Comparison of ENCODE assay signal across 27 cellular contexts in the genomic region with DNA sequence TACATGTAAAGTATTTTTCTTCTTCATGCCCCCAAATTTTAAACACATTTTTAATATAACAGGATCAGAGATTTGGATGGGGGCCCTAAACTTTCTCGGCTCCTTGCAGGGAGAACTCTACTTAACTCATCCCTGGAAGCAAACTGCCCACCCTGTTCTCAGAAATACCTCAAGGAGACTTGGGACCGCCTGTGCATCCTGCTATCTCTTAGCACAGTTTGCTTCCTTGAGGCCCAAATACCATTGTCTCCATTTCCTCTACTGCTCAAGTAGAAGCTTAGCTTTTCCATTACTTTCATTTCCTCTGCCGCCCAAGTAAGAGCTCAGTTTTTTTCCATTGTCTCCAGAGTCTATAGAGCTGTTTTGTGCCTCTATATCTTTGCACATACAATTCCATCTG.
DNase-seq lines count a peak whose midpoint lies in the region; ATAC-seq and TF ChIP-seq lines count a peak whose summit lies in the region.
"Had no signal": no experiment of that assay in that cellular context is flagged by ENCODE, and none has a peak within 500 bp of the region (broad histone marks: within the 10 kb centered on the region; RNA-seq: fewer than 3 reads in every experiment).

No MANE protein-coding gene starts in this region.

- intact Hi-C loops in heart left ventricle (cut with DNase I) (loop anchor here in 1 of 10 donors (10.0 kb wide), 1 partner anchor 54 kb away; no protein-coding TSS in a partner anchor), body of pancreas (cut with DNase I) (no loop called here), right lobe of liver (cut with DNase I) (no loop called here)

- H3K9me3 ChIP-seq in heart left ventricle (no peaks in the 10 kb centered on the region), right atrium auricular region (no peaks in the 10 kb centered on the region), body of pancreas (no peaks in the 10 kb centered on the region), right lobe of liver (no peaks in the 10 kb centered on the region), upper lobe of left lung (no peaks in the 10 kb centered on the region)
- H3K9me3 ChIP-seq: BLaER1, thyroid gland had no signal

- H3K27me3 Mint-ChIP-seq in osteocyte (ENCODE audit: unreplicated experiment): peaks cover 20% of the 10 kb centered on the region
- H3K27me3 Mint-ChIP-seq: naive B cell had no signal

- TF ChIP-seq POLR2A in heart left ventricle (IDR thresholded peaks at IDR 0.05) (no peak), body of pancreas (IDR thresholded peaks at IDR 0.05) (no peak), right lobe of liver (IDR thresholded peaks at IDR 0.05) (no peak), upper lobe of left lung (IDR thresholded peaks at IDR 0.05) (no peak)

- no peaks in the 10 kb centered on the region for H3K9me3 Mint-ChIP-seq in osteocyte (ENCODE audit: unreplicated experiment)
- H3K9me3 Mint-ChIP-seq: activated naive CD4-positive, alpha-beta T cell treated with anti-CD3 and anti-CD28 coated beads for 36 hours; H9; naive B cell; T-helper 2 cell treated with Interferon-gamma antibody and Interleukin-4, amounts not matched to agents 5 μg/mL and 100 μg/mL, for 36 hours had no signal

- H3K27me3 ChIP-seq in heart left ventricle (no peaks in the 10 kb centered on the region), right atrium auricular region (no peaks in the 10 kb centered on the region), body of pancreas (no peaks in the 10 kb centered on the region), right lobe of liver (no peaks in the 10 kb centered on the region), upper lobe of left lung (no peaks in the 10 kb centered on the region)
- H3K27me3 ChIP-seq: BLaER1, thyroid gland had no signal

- TF ChIP-seq EP300 in upper lobe of left lung (IDR thresholded peaks at IDR 0.05): peak in 2 of 4 donors; percentile 51 to 68

- H3K4me3 ChIP-seq in heart left ventricle (no peak overlapping the region), right atrium auricular region (no peak overlapping the region), body of pancreas (no peak overlapping the region), right lobe of liver (no peak overlapping the region), upper lobe of left lung (no peak overlapping the region)
- H3K4me3 ChIP-seq: BLaER1, SK-N-MC, thyroid gland had no signal

- no peak overlapping the region for H3K27ac Mint-ChIP-seq in osteocyte (ENCODE audit: unreplicated experiment)
- H3K27ac Mint-ChIP-seq: activated naive CD4-positive, alpha-beta T cell treated with anti-CD3 and anti-CD28 coated beads for 36 hours; H9; naive B cell; T-helper 2 cell treated with Interferon-gamma antibody and Interleukin-4, amounts not matched to agents 5 μg/mL and 100 μg/mL, for 36 hours had no signal

- DNase-seq in heart left ventricle (peak in 1 of 5 donors; percentile 15), right atrium auricular region (ENCODE audit: low spot score) (no peak), body of pancreas (no peak), right lobe of liver (no peak), upper lobe of left lung (no peak), foreskin melanocyte (no peak), osteocyte (ENCODE audit: extremely low spot score, unreplicated experiment) (no peak)
- DNase-seq: ACHN; activated naive CD4-positive, alpha-beta T cell treated with anti-CD3 and anti-CD28 coated beads for 36 hours; activated T-cell treated with anti-CD3 and anti-CD28 coated beads, Interleukin-2, amount 50 U/mL, for 48 hours; amygdala; COR-L47; cortex of kidney; glutamatergic neuron; H9; kidney glomerular epithelial cell; naive B cell; NCI-H187 treated with DMSO at 0.1 percent for 48 hours; NCI-H69; occipital lobe; stimulated activated naive CD4-positive, alpha-beta T cell treated with Interleukin-2 at 50 U/mL for 16 hours; thyroid gland had no signal

- ATAC-seq in heart left ventricle: peak in 3 of 4 donors; percentile 56 to 89 (median 71)
- ATAC-seq in body of pancreas: peak; percentile 21
- peak; percentile 51 to 78 (median 60) for ATAC-seq in right lobe of liver
- no peak for ATAC-seq in upper lobe of left lung (ENCODE audit: low FRiP score in 2 of 2)
- no peak for ATAC-seq in GM18520 (IDR thresholded peaks at IDR 0.05; ENCODE audit: unreplicated experiment)

- no peak overlapping the region for H3K4me3 Mint-ChIP-seq in osteocyte (ENCODE audit: unreplicated experiment)
- H3K4me3 Mint-ChIP-seq: activated naive CD4-positive, alpha-beta T cell treated with anti-CD3 and anti-CD28 coated beads for 36 hours; H9; naive B cell; T-helper 2 cell treated with Interferon-gamma antibody and Interleukin-4, amounts not matched to agents 5 μg/mL and 100 μg/mL, for 36 hours had no signal

- no peaks in the 10 kb centered on the region for H3K36me3 ChIP-seq in heart left ventricle
- H3K36me3 ChIP-seq in right atrium auricular region: no peaks in the 10 kb centered on the region
- H3K36me3 ChIP-seq in body of pancreas (replicated peaks in 1 of 2; ENCODE audit: insufficient read depth in 1 of 2, low read depth in 2 of 2): no peaks in the 10 kb centered on the region
- H3K36me3 ChIP-seq in right lobe of liver: no peaks in the 10 kb centered on the region
- no peaks in the 10 kb centered on the region for H3K36me3 ChIP-seq in upper lobe of left lung
- H3K36me3 ChIP-seq: BLaER1, thyroid gland had no signal

- no peak for TF ChIP-seq CTCF in heart left ventricle (IDR thresholded peaks at IDR 0.05)
- no peak for TF ChIP-seq CTCF in right atrium auricular region (IDR thresholded peaks at IDR 0.05)
- no peak for TF ChIP-seq CTCF in body of pancreas (IDR thresholded peaks at IDR 0.05)
- TF ChIP-seq CTCF in right lobe of liver (IDR thresholded peaks at IDR 0.05): no peak
- no peak for TF ChIP-seq CTCF in upper lobe of left lung (IDR thresholded peaks at IDR 0.05)
- no peak for TF ChIP-seq CTCF in osteocyte (IDR thresholded peaks at IDR 0.05)

- peak overlapping the region in 9 of 12 donors; percentile 21 to 72 (median 52) for H3K27ac ChIP-seq in heart left ventricle
- H3K27ac ChIP-seq in right atrium auricular region: peak overlapping the region in 1 of 2 donors; percentile 33
- no peak overlapping the region for H3K27ac ChIP-seq in body of pancreas
- H3K27ac ChIP-seq in right lobe of liver: no peak overlapping the region
- peak overlapping the region in 3 of 4 donors; percentile 46 to 73 (median 48) for H3K27ac ChIP-seq in upper lobe of left lung
- H3K27ac ChIP-seq: BLaER1, HL-60, SK-N-MC, thyroid gland had no signal

- H3K4me1 ChIP-seq in heart left ventricle: peaks cover 0 to 29% (median 13%) of the 10 kb centered on the region in 12 donors
- no peaks in the 10 kb centered on the region for H3K4me1 ChIP-seq in right atrium auricular region
- H3K4me1 ChIP-seq in body of pancreas: no peaks in the 10 kb centered on the region
- H3K4me1 ChIP-seq in right lobe of liver: peaks cover 0 to 9% (median 4%) of the 10 kb centered on the region in 4 donors
- peaks cover 12 to 19% (median 12%) of the 10 kb centered on the region in 4 donors for H3K4me1 ChIP-seq in upper lobe of left lung
- H3K4me1 ChIP-seq: BLaER1, thyroid gland had no signal

- H3K36me3 Mint-ChIP-seq in osteocyte (ENCODE audit: unreplicated experiment): no peaks in the 10 kb centered on the region
- H3K36me3 Mint-ChIP-seq: naive B cell had no signal

- WGBS in heart left ventricle, 4 donors: 53 to 58% (median 56%) methylated on average over 3 of the region's 3 CpGs
- 69 to 71% methylated on average over 3 of the region's 3 CpGs for WGBS in body of pancreas, 2 donors
- WGBS in right lobe of liver (ENCODE audit: insufficient coverage, low coverage, low lambda C conversion rate, missing lambda C conversion rate): 44% methylated on average over 3 of the region's 3 CpGs
- WGBS in upper lobe of left lung, 2 donors: 55 to 62% methylated on average over 3 of the region's 3 CpGs

- H3K4me1 Mint-ChIP-seq in osteocyte (ENCODE audit: unreplicated experiment): no peaks in the 10 kb centered on the region

Comparison
In these comparisons a context has a peak if more than half of its experiments do, and no peak if none do; other contexts are left out.
1. ATAC-seq: peak in heart left ventricle (3 of 4), body of pancreas (single experiment) and right lobe of liver (4 of 4); none in upper lobe of left lung (0 of 2) and GM18520 (single experiment).
2. H3K27ac ChIP-seq: peak in heart left ventricle (9 of 12) and upper lobe of left lung (3 of 4); none in body of pancreas (0 of 4) and right lobe of liver (0 of 3).